21 cellular contexts compared by ENCODE assay signal in the genomic region with DNA sequence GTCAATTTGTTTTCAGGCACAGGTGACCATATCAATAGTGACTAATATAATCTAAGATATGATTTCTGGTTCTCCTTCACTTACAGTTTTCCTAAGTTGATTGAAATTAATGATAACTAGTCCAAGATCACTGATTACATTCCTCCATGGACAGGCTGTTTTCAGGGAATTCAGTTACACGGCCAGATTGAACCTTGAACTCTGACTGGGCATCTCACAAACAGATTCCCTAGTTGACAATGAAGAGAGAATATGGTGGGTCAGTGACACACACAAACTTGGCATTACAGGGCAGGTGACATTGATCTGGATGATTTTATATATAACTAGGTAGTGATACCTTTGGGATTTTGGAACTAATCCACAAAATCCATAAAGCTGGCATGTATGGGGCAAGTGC.
DNase-seq lines count a peak whose midpoint lies in the region; ATAC-seq, FAIRE-seq and TF ChIP-seq lines count a peak whose summit lies in the region.
"Had no signal": no experiment of that assay in that cellular context is flagged by ENCODE, and none has a peak within 500 bp of the region (broad histone marks: within the 10 kb centered on the region; RNA-seq: fewer than 3 reads in every experiment).

No MANE protein-coding gene starts in this region.

- H3K27ac Mint-ChIP-seq in GM23338 = no peak overlapping the region
- H3K27ac Mint-ChIP-seq in activated CD4-positive, alpha-beta memory T cell treated with anti-CD3 and anti-CD28 coated beads for 36 hours = no peak overlapping the region
- H3K27ac Mint-ChIP-seq: CD14-positive monocyte; CD4-positive, alpha-beta memory T cell; CD4-positive, CD25-positive, alpha-beta regulatory T cell; CD8-positive, alpha-beta memory T cell had no signal

- no peaks in the 10 kb centered on the region for H3K9me2 ChIP-seq in GM23338 (ENCODE audit: insufficient read depth)

- H3K9me3 Mint-ChIP-seq in GM23338 = peaks cover 14% of the 10 kb centered on the region; the same call in 2 of the 3 replicates
- H3K9me3 Mint-ChIP-seq in activated CD4-positive, alpha-beta memory T cell treated with anti-CD3 and anti-CD28 coated beads for 36 hours = no peaks in the 10 kb centered on the region
- H3K9me3 Mint-ChIP-seq: CD4-positive, CD25-positive, alpha-beta regulatory T cell had no signal

- no peak overlapping the region for H3K9ac ChIP-seq in HepG2 (ENCODE audit: insufficient read depth, low read depth, low read length)
- H3K9ac ChIP-seq: BLaER1 had no signal

- no TSS peak for BruUV-seq in HepG2 (replicated peaks; lab: Mats Ljungman, UMichigan)

- peaks cover 6% of the 10 kb centered on the region; the same call in 2 of the 3 replicates for H3K36me3 Mint-ChIP-seq in GM23338 (ENCODE audit: low read depth)
- H3K36me3 Mint-ChIP-seq in activated CD4-positive, alpha-beta memory T cell treated with anti-CD3 and anti-CD28 coated beads for 36 hours = no peaks in the 10 kb centered on the region
- H3K36me3 Mint-ChIP-seq: CD14-positive monocyte; CD4-positive, alpha-beta memory T cell; CD4-positive, CD25-positive, alpha-beta regulatory T cell; CD8-positive, alpha-beta memory T cell had no signal

- no peak for TF ChIP-seq POLR2A in HepG2 (IDR thresholded peaks at IDR 0.05; ENCODE audit: insufficient read depth in 1 of 2, low read depth in 2 of 2, low read length in 2 of 2)
- no peak for TF ChIP-seq POLR2A in right lobe of liver (IDR thresholded peaks at IDR 0.05)

- peaks cover 2% of the 10 kb centered on the region for H3K27me3 Mint-ChIP-seq in GM23338 (ENCODE audit: insufficient read depth, low read depth, poor library complexity)
- peaks cover 10% of the 10 kb centered on the region for H3K27me3 Mint-ChIP-seq in activated CD4-positive, alpha-beta memory T cell treated with anti-CD3 and anti-CD28 coated beads for 36 hours

- H3K4me3 Mint-ChIP-seq in GM23338 = no peak overlapping the region
- no peak overlapping the region for H3K4me3 Mint-ChIP-seq in activated CD4-positive, alpha-beta memory T cell treated with anti-CD3 and anti-CD28 coated beads for 36 hours
- H3K4me3 Mint-ChIP-seq: CD14-positive monocyte; CD4-positive, alpha-beta memory T cell; CD4-positive, CD25-positive, alpha-beta regulatory T cell; CD8-positive, alpha-beta memory T cell had no signal

- no peaks in the 10 kb centered on the region for H3K79me2 ChIP-seq in GM23338 (replicated peaks; ENCODE audit: insufficient read depth)
- H3K79me2 ChIP-seq in HepG2 (ENCODE audit: insufficient read depth, low read length) = no peaks in the 10 kb centered on the region

- H4K20me1 ChIP-seq in GM23338 (replicated peaks; ENCODE audit: insufficient read depth) (no peaks in the 10 kb centered on the region), HepG2 (ENCODE audit: insufficient read depth, low read length) (no peaks in the 10 kb centered on the region)
- H4K20me1 ChIP-seq: BLaER1 had no signal

- H3F3A ChIP-seq in GM23338 (replicated peaks; ENCODE audit: low read depth) = no peaks in the 10 kb centered on the region

- H3K4me1 ChIP-seq in GM23338 (ENCODE audit: insufficient read depth) (no peaks in the 10 kb centered on the region), HepG2 (ENCODE audit: insufficient read depth, low read length) (peaks cover 9% of the 10 kb centered on the region), right lobe of liver (no peaks in the 10 kb centered on the region), left lung (no peaks in the 10 kb centered on the region)
- H3K4me1 ChIP-seq: BE2C, BLaER1 had no signal

- no peak for TF ChIP-seq EP300 in HepG2 (IDR thresholded peaks at IDR 0.05; ENCODE audit: low read depth in 2 of 2, low read length in 2 of 2)
- no peak for TF ChIP-seq EP300 in HepG2 (CRISPR knock-in tag; IDR thresholded peaks at IDR 0.05; ENCODE audit: borderline replicate concordance)

- in situ Hi-C loops in HepG2 (cut with HindIII; ENCODE audit: extremely low pct_ligation_motif_present, low pct_unique_long_range_greater_than_20kb) = no loop called here

- H2AFZ ChIP-seq in GM23338 (0 out of 2 replicates have a peak overlapping the region, but pooled peaks have one; percentile 10), HepG2 (ENCODE audit: low read length) (no peak overlapping the region)

- ATAC-seq in GM23338 (no peak), HepG2 (peak; percentile 49; the same call in 1 of the 3 replicates), right lobe of liver (peak; percentile 47 to 95 (median 74)), left lung (no peak)

- H3K27ac ChIP-seq in GM23338 (ENCODE audit: low read depth) (no peak overlapping the region), HepG2 (ENCODE audit: extremely low read length, insufficient read depth, low read length) (no peak overlapping the region), right lobe of liver (no peak overlapping the region), left lung (no peak overlapping the region)
- H3K27ac ChIP-seq: BLaER1 had no signal

- no peaks in the 10 kb centered on the region for H3K36me3 ChIP-seq in GM23338 (ENCODE audit: insufficient read depth)
- no peaks in the 10 kb centered on the region for H3K36me3 ChIP-seq in HepG2 (replicated peaks in 1 of 2; ENCODE audit: control insufficient read depth in 1 of 2, insufficient read depth in 2 of 2, low read length in 2 of 2)
- H3K36me3 ChIP-seq in right lobe of liver = no peaks in the 10 kb centered on the region
- no peaks in the 10 kb centered on the region for H3K36me3 ChIP-seq in left lung
- H3K36me3 ChIP-seq: BE2C, BLaER1 had no signal

- H3K4me3 ChIP-seq in GM23338 (no peak overlapping the region), HepG2 (replicated peaks in 1 of 3; ENCODE audit: insufficient read depth in 1 of 3, low read depth in 2 of 3, low read length in 3 of 3) (no peak overlapping the region), right lobe of liver (no peak overlapping the region), left lung (no peak overlapping the region)
- H3K4me3 ChIP-seq: BLaER1 had no signal

- H3K4me1 Mint-ChIP-seq in GM23338 = no peaks in the 10 kb centered on the region
- H3K4me1 Mint-ChIP-seq in activated CD4-positive, alpha-beta memory T cell treated with anti-CD3 and anti-CD28 coated beads for 36 hours (ENCODE audit: low read depth) = no peaks in the 10 kb centered on the region
- H3K4me1 Mint-ChIP-seq: CD14-positive monocyte; CD4-positive, alpha-beta memory T cell; CD4-positive, CD25-positive, alpha-beta regulatory T cell; CD8-positive, alpha-beta memory T cell had no signal

- intact Hi-C loops in HepG2 (cut with micrococcal nuclease; ENCODE audit: unreplicated experiment) = no loop called here
- intact Hi-C loops in right lobe of liver (cut with DNase I) = no loop called here
- intact Hi-C loops in activated CD4-positive, alpha-beta memory T cell treated with anti-CD3 and anti-CD28 coated beads for 36 hours (cut with micrococcal nuclease) = no loop called here
- intact Hi-C loops in left lung (cut with DNase I) = no loop called here

- H3K27me3 ChIP-seq in GM23338 (ENCODE audit: insufficient read depth) (no peaks in the 10 kb centered on the region), HepG2 (ENCODE audit: control insufficient read depth in 1 of 2, insufficient read depth in 2 of 2, low read length in 2 of 2) (no peaks in the 10 kb centered on the region), right lobe of liver (no peaks in the 10 kb centered on the region), left lung (no peaks in the 10 kb centered on the region)
- H3K27me3 ChIP-seq: BE2C, BLaER1 had no signal

- FAIRE-seq in HepG2 (lab: Jason Lieb, UNC) = no peak
- FAIRE-seq: D721Med, GM19239 had no signal

- TF ChIP-seq CTCF in GM23338 (conservative IDR thresholded peaks at IDR 0.05; ENCODE audit: low read depth in 2 of 2) = no peak
- no peak for TF ChIP-seq CTCF in HepG2 (CRISPR knock-in tag; IDR thresholded peaks at IDR 0.05)
- no peak for TF ChIP-seq CTCF in right lobe of liver (IDR thresholded peaks at IDR 0.05)
- no peak for TF ChIP-seq CTCF in left lung (IDR thresholded peaks at IDR 0.05)

- POLR2A ChIA-PET in HepG2 (lab: Yijun Ruan, JAX) = no interaction called here
- POLR2A ChIA-PET in activated CD4-positive, alpha-beta memory T cell treated with anti-CD3 and anti-CD28 coated beads for 36 hours (lab: Charles Lee) = no interaction called here

- TF ChIP-seq RAD21 in HepG2 (CRISPR knock-in tag; IDR thresholded peaks at IDR 0.05) = no peak

- no peak overlapping the region for H3K4me2 ChIP-seq in GM23338
- no peak overlapping the region for H3K4me2 ChIP-seq in HepG2 (ENCODE audit: low read depth, low read length)
- H3K4me2 ChIP-seq: BLaER1 had no signal

- CTCF ChIA-PET in HepG2 (lab: Yijun Ruan, JAX; ENCODE audit: low intra/inter-chr PET ratio, low total read pairs) = no interaction called here
- CTCF ChIA-PET in activated CD4-positive, alpha-beta memory T cell treated with anti-CD3 and anti-CD28 coated beads for 36 hours (lab: Charles Lee) = no interaction called here

- 0% methylated on average over 1 of the region's 1 CpG for WGBS in HepG2 (ENCODE audit: low lambda C conversion rate)
- WGBS in right lobe of liver (ENCODE audit: insufficient coverage, low coverage, low lambda C conversion rate, missing lambda C conversion rate) = 29% methylated on average over 1 of the region's 1 CpG

- no peaks in the 10 kb centered on the region for H3K9me3 ChIP-seq in HepG2 (ENCODE audit: low read length)
- no peaks in the 10 kb centered on the region for H3K9me3 ChIP-seq in right lobe of liver
- H3K9me3 ChIP-seq in left lung = no peaks in the 10 kb centered on the region
- H3K9me3 ChIP-seq: BE2C had no signal

- DNase-seq in GM23338 (ENCODE audit: low spot score) (no peak), HepG2 (ENCODE audit: low spot score) (peak; percentile 41), right lobe of liver (no peak), left lung (no peak), activated gamma-delta T cell (lab: John Stamatoyannopoulos, UW) (no peak), NCI-H187 treated with DMSO at 0.1 percent for 48 hours (lab: John Stamatoyannopoulos, UW) (no peak)
- DNase-seq in activated CD4-positive, alpha-beta memory T cell treated with anti-CD3 and anti-CD28 coated beads for 36 hours = no peak
- DNase-seq: 8988T; ACHN; BE2C; C1 segment of cervical spinal cord; CD4-positive, alpha-beta memory T cell; CD4-positive, CD25-positive, alpha-beta regulatory T cell; CD8-positive, alpha-beta memory T cell; COR-L47; DMS79 treated with DMSO at 0.1 percent for 48 hours; GF-D8 had no signal

TF ChIP-seq in GM23338, 12 proteins besides CTCF, POLR2A, EP300 and RAD21:
- TF ChIP-seq EZH2phosphoT487 (IDR thresholded peaks at IDR 0.05; ENCODE audit: unreplicated experiment) = no peak
- TF ChIP-seq ZNF331 (CRISPR knock-in tag; IDR thresholded peaks at IDR 0.05; ENCODE audit: low read depth) = no peak
- TF ChIP-seq CREB1 (CRISPR knock-in tag; IDR thresholded peaks at IDR 0.05; ENCODE audit: low read depth) = no peak
- no peak for TF ChIP-seq ZNF114 (CRISPR knock-in tag; IDR thresholded peaks at IDR 0.05)
TF ChIP-seq in GM23338: peak in this region for 0.

Comparison
In these comparisons a context has a peak if more than half of its experiments do, and no peak if none do; other contexts are left out.
1. ATAC-seq: peak in HepG2 (single experiment) and right lobe of liver (4 of 4); none in GM23338 (single experiment) and left lung (single experiment).